In genomic region chr15:75905231-75905630, GRCh38 we compare ENCODE assay signal across 11 cellular contexts. TPM values are rescaled to one million over a fixed set of nuclear protein-coding genes. Genes with fewer than 3 reads are reported as not detected.
DNase-seq lines count a peak whose midpoint lies in the region; ATAC-seq and TF ChIP-seq lines count a peak whose summit lies in the region.
"Had no signal": no experiment of that assay in that cellular context is flagged by ENCODE, and none has a peak within 500 bp of the region (broad histone marks: within the 10 kb centered on the region; RNA-seq: fewer than 3 reads in every experiment).

No MANE protein-coding gene starts in this region.

- peaks cover 9% of the 10 kb centered on the region for H3K36me3 ChIP-seq in CD4-positive, CD25-positive, alpha-beta regulatory T cell (ENCODE audit: control insufficient read depth, insufficient read depth, low read length)
- H3K36me3 ChIP-seq in HCT116 (ENCODE audit: control insufficient read depth in 1 of 2, insufficient read depth in 2 of 2, low read length in 2 of 2), result peaks cover 17 to 37% of the 10 kb centered on the region in 2 experiments

- no peaks in the 10 kb centered on the region for H3K27me3 ChIP-seq in CD4-positive, CD25-positive, alpha-beta regulatory T cell (ENCODE audit: control insufficient read depth, insufficient read depth, low read length)
- H3K27me3 ChIP-seq in HCT116 (ENCODE audit: insufficient read depth, low read length), result no peaks in the 10 kb centered on the region

- RAD21 ChIA-PET in HCT116 (lab: Charles Lee; ENCODE audit: low non-redundant PET in 1 of 2, low total read pairs in 2 of 2, uncharacterized antibody in 2 of 2, unreplicated experiment in 2 of 2), result interaction anchor here in 1 of 2 experiments (0.7 kb wide), 1 partner anchor 234 kb away, joined by 5 read pairs; no protein-coding TSS in a partner anchor

- TF ChIP-seq CTCF in HCT116 (IDR thresholded peaks at IDR 0.05 in 2 of 3, conservative IDR thresholded peaks at IDR 0.05 in 1 of 3; ENCODE audit: borderline replicate concordance in 1 of 3, insufficient read depth in 1 of 3, low read depth in 2 of 3, low read length in 2 of 3), result no peak

- H3K4me2 ChIP-seq in HCT116 (ENCODE audit: low read length), result peak overlapping the region; percentile 78

- H3K9ac ChIP-seq in HCT116 (ENCODE audit: low read length), result no peak overlapping the region

- peak overlapping the region; percentile 43 to 91 (median 73) for H3K27ac Mint-ChIP-seq in CD4-positive, CD25-positive, alpha-beta regulatory T cell
- peak overlapping the region; percentile 92 to 95 for H3K27ac Mint-ChIP-seq in activated naive CD4-positive, alpha-beta T cell treated with anti-CD3 and anti-CD28 coated beads, Interleukin-2, amount 50 U/mL, for 72 hours
- H3K27ac Mint-ChIP-seq in naive B cell, result peak overlapping the region; percentile 33 to 95 (median 62)

- intact Hi-C loops in HCT116 (cut with micrococcal nuclease), result no loop called here

- H3K27me3 Mint-ChIP-seq in CD4-positive, CD25-positive, alpha-beta regulatory T cell, result peaks cover 4% of the 10 kb centered on the region
- no peaks in the 10 kb centered on the region for H3K27me3 Mint-ChIP-seq in naive B cell

- no peaks in the 10 kb centered on the region for H3K9me3 ChIP-seq in CD4-positive, CD25-positive, alpha-beta regulatory T cell (ENCODE audit: control insufficient read depth in 2 of 2, low read length in 2 of 2)
- H3K9me3 ChIP-seq in HCT116 (ENCODE audit: control insufficient read depth in 1 of 2, insufficient read depth in 1 of 2, low read depth in 1 of 2, low read length in 2 of 2), result no peaks in the 10 kb centered on the region

- BruUV-seq in HCT116 (replicated peaks; lab: Mats Ljungman, UMichigan), result no TSS peak

- peaks cover 5% of the 10 kb centered on the region; the same call in 1 of the 2 replicates for H4K20me1 ChIP-seq in HCT116 (ENCODE audit: insufficient read depth)

- DNase-seq in CD4-positive, CD25-positive, alpha-beta regulatory T cell, result no peak
- DNase-seq in HCT116 (ENCODE audit: low read depth, low spot score), result no peak
- DNase-seq in activated naive CD4-positive, alpha-beta T cell treated with anti-CD3 and anti-CD28 coated beads, Interleukin-2, amount 50 U/mL, for 72 hours (ENCODE audit: low spot score in 2 of 2), result no peak
- DNase-seq in naive B cell, result no peak
- DNase-seq in NCI-H526 treated with DMSO at 0.1 percent for 48 hours (lab: John Stamatoyannopoulos, UW), result no peak
- DNase-seq in NOMO-1 treated with dmso at 0.1 percent for 144 hours (lab: John Stamatoyannopoulos, UW; ENCODE audit: unreplicated experiment), result no peak
- DNase-seq in germinal center (ENCODE audit: low spot score), result no peak
- DNase-seq: activated CD4-positive, alpha-beta T cell treated with anti-CD3 and anti-CD28 coated beads for 48 hours; GOT3; NCI-H1417 treated with DMSO at 0.1 percent for 48 hours had no signal

- H2AFZ ChIP-seq in HCT116 (ENCODE audit: low read depth, low read length, poor library complexity, severe bottlenecking), result no peak overlapping the region

- H3K36me3 Mint-ChIP-seq in CD4-positive, CD25-positive, alpha-beta regulatory T cell, result peaks cover 18% of the 10 kb centered on the region
- peaks cover 28 to 39% of the 10 kb centered on the region in 2 donors for H3K36me3 Mint-ChIP-seq in activated naive CD4-positive, alpha-beta T cell treated with anti-CD3 and anti-CD28 coated beads, Interleukin-2, amount 50 U/mL, for 72 hours
- peaks cover 10 to 15% of the 10 kb centered on the region in 2 donors for H3K36me3 Mint-ChIP-seq in naive B cell

- peaks cover 63% of the 10 kb centered on the region for H3K79me2 ChIP-seq in HCT116 (ENCODE audit: insufficient read depth, low read length)

- TF ChIP-seq RAD21 in HCT116 (IDR thresholded peaks at IDR 0.05; ENCODE audit: low read depth), result no peak

- POLR2A ChIA-PET in HCT116 (lab: Charles Lee), result no interaction called here

- no peaks in the 10 kb centered on the region for H3K9me3 Mint-ChIP-seq in CD4-positive, CD25-positive, alpha-beta regulatory T cell
- no peaks in the 10 kb centered on the region for H3K9me3 Mint-ChIP-seq in activated naive CD4-positive, alpha-beta T cell treated with anti-CD3 and anti-CD28 coated beads, Interleukin-2, amount 50 U/mL, for 72 hours
- H3K9me3 Mint-ChIP-seq in naive B cell, result no peaks in the 10 kb centered on the region

- H3K9me2 ChIP-seq in HCT116 (ENCODE audit: insufficient read depth), result no peaks in the 10 kb centered on the region

- H3K4me3 ChIP-seq in CD4-positive, CD25-positive, alpha-beta regulatory T cell (ENCODE audit: low read depth, low read length), result peak overlapping the region; percentile 21
- peak overlapping the region; percentile 22 to 93 for H3K4me3 ChIP-seq in HCT116 (replicated peaks in 1 of 2; ENCODE audit: low read depth in 1 of 2, low read length in 2 of 2)

- no peak overlapping the region for H3K27ac ChIP-seq in CD4-positive, CD25-positive, alpha-beta regulatory T cell (ENCODE audit: insufficient read depth, low read length, poor library complexity, severe bottlenecking)
- H3K27ac ChIP-seq in HCT116 (ENCODE audit: low read depth, low read length), result 0 out of 2 replicates have a peak overlapping the region, but pooled peaks have one; percentile 35

- no peak for TF ChIP-seq POLR2A in HCT116 (IDR thresholded peaks at IDR 0.05; ENCODE audit: borderline replicate concordance, extremely low read depth, insufficient read depth, insufficient read length)

- peak overlapping the region; percentile 94 to 99 (median 98) for H3K4me3 Mint-ChIP-seq in CD4-positive, CD25-positive, alpha-beta regulatory T cell
- H3K4me3 Mint-ChIP-seq in naive B cell, result peak overlapping the region; percentile 71 to 99 (median 94)

- peaks cover 20% of the 10 kb centered on the region for H3K4me1 ChIP-seq in CD4-positive, CD25-positive, alpha-beta regulatory T cell (ENCODE audit: control insufficient read depth, insufficient read depth, low read length, poor library complexity, severe bottlenecking)
- H3K4me1 ChIP-seq in HCT116 (ENCODE audit: control insufficient read depth in 1 of 2, insufficient read depth in 2 of 2, low read length in 2 of 2), result peaks cover 18 to 24% of the 10 kb centered on the region in 2 experiments

- CTCF ChIA-PET in HCT116 (lab: Charles Lee), result interaction anchor here (0.9 kb wide), 1 partner anchor 17 kb away, joined by 3 read pairs; no protein-coding TSS in a partner anchor

- ATAC-seq in CD4-positive, CD25-positive, alpha-beta regulatory T cell (ENCODE audit: low read depth in 2 of 2), result no peak
- ATAC-seq in HCT116 (no peak), naive B cell (ENCODE audit: low read depth in 2 of 2) (no peak), HG03135 (IDR thresholded peaks at IDR 0.05; ENCODE audit: unreplicated experiment) (no peak)
- no peak for ATAC-seq in activated naive CD4-positive, alpha-beta T cell treated with anti-CD3 and anti-CD28 coated beads, Interleukin-2, amount 50 U/mL, for 72 hours

- peaks cover 30 to 64% (median 42%) of the 10 kb centered on the region in 4 donors for H3K4me1 Mint-ChIP-seq in CD4-positive, CD25-positive, alpha-beta regulatory T cell
- H3K4me1 Mint-ChIP-seq in naive B cell, result peaks cover 25 to 39% (median 25%) of the 10 kb centered on the region in 3 donors

TF ChIP-seq in HCT116, 20 proteins besides CTCF, POLR2A, EP300 and RAD21:
- TF ChIP-seq SP1 (IDR thresholded peaks at IDR 0.05; ENCODE audit: low read depth) (no peak), CBX3 (IDR thresholded peaks at IDR 0.05; ENCODE audit: low read depth) (no peak), TCF7L2 (IDR thresholded peaks at IDR 0.05; ENCODE audit: borderline replicate concordance, extremely low read depth, insufficient read depth, insufficient read length) (no peak), FOSL1 (IDR thresholded peaks at IDR 0.05; ENCODE audit: low read depth) (no peak), REST (IDR thresholded peaks at IDR 0.05; ENCODE audit: low read depth) (no peak), YY1 (IDR thresholded peaks at IDR 0.05; ENCODE audit: extremely low read depth, insufficient replicate concordance, low read depth, low read length) (no peak), EZH2phosphoT487 (IDR thresholded peaks at IDR 0.05; ENCODE audit: borderline replicate concordance) (no peak), ZFX (IDR thresholded peaks at IDR 0.05) (no peak), EZH2 (IDR thresholded peaks at IDR 0.05) (no peak)

RNA-seq across cellular contexts. Expression of gene FBXO22, which starts 1.6 kb away (rescaled TPM):
- total RNA-seq in CD4-positive, CD25-positive, alpha-beta regulatory T cell, result 11.3 TPM
- polyA plus RNA-seq in CD4-positive, CD25-positive, alpha-beta regulatory T cell, result 10 to 100 TPM; 19.5 to 27.3 (median 20.5) TPM
- 60.3 TPM for total RNA-seq in HCT116 (2021; ENCODE audit: unreplicated experiment)
- 48.9 and 54.4 TPM in 2 replicates for polyA plus RNA-seq in HCT116 (2012)
- 100 to 1,000 TPM in 1 of 2 donors, 10 to 100 TPM in 1; 40.3 to 104 TPM for total RNA-seq in activated naive CD4-positive, alpha-beta T cell treated with anti-CD3 and anti-CD28 coated beads, Interleukin-2, amount 50 U/mL, for 72 hours
- polyA plus RNA-seq in naive B cell (ENCODE audit: low read depth in 6 of 6), result 10 to 100 TPM in 5 of 6 donors, 1 to 10 TPM in 1; 6.6 to 18.8 (median 16.4) TPM
